ENCODE assay signal across 27 cellular contexts in the genomic region with DNA sequence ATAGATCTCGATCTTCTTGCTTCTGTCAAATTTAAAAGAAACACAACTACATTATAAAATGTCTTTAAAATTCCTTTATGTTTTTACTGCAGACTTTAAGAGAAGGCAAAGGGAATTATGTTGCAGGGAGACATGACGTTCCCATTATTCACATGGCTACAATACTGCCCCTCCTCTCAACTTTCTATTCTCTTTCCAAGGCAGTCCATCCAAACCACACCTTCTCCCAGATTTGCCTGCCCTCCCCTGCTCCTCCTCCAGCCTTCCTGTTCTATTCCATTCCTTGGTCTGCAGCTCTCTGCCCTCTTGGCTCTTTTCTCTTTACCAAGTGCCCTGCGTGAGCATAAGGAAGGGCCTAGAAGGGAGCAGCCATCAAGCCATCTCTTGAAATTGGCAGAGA.
DNase-seq lines count a peak whose midpoint lies in the region; ATAC-seq and TF ChIP-seq lines count a peak whose summit lies in the region.
"Had no signal": no experiment of that assay in that cellular context is flagged by ENCODE, and none has a peak within 500 bp of the region (broad histone marks: within the 10 kb centered on the region; RNA-seq: fewer than 3 reads in every experiment).

No MANE protein-coding gene starts in this region.

- H4K20me1 ChIP-seq in OCI-LY7 (ENCODE audit: insufficient read depth, low read length), result no peaks in the 10 kb centered on the region

- no peak overlapping the region for H3K4me3 Mint-ChIP-seq in activated CD4-positive, alpha-beta T cell treated with anti-CD3 and anti-CD28 coated beads, Interleukin-2, amount 10 ng/mL, durations not matched to agents 24 days and 14 days
- no peak overlapping the region for H3K4me3 Mint-ChIP-seq in activated T-helper 17 cell treated with anti-CD3 and anti-CD28 coated beads, Interleukin-2, amount 50 U/mL, for 72 hours
- H3K4me3 Mint-ChIP-seq in nephron progenitor cell, result no peak overlapping the region
- no peak overlapping the region for H3K4me3 Mint-ChIP-seq in CD8-positive, alpha-beta T cell
- H3K4me3 Mint-ChIP-seq: activated CD4-positive, alpha-beta T cell treated with anti-CD3 and anti-CD28 coated beads, Interleukin-2, amount 10 ng/mL, durations not matched to agents 7 days and 5 days; CD14-positive monocyte; endodermal cell; mesothelial cell of epicardium had no signal

- no peak for DNase-seq in activated CD4-positive, alpha-beta T cell treated with anti-CD3 and anti-CD28 coated beads, Interleukin-2, amount 10 ng/mL, durations not matched to agents 24 days and 14 days
- no peak for DNase-seq in activated CD4-positive, alpha-beta T cell treated with anti-CD3 and anti-CD28 coated beads, Interleukin-2, amount 50 U/mL, for 48 hours
- DNase-seq in nephron progenitor cell, result no peak
- DNase-seq in CD8-positive, alpha-beta T cell, result no peak
- no peak for DNase-seq in activated naive CD4-positive, alpha-beta T cell treated with anti-CD3 and anti-CD28 coated beads, Interleukin-2, amount 50 U/mL, for 72 hours (ENCODE audit: low spot score in 2 of 2)
- DNase-seq in OCI-LY7 (ENCODE audit: low spot score), result no peak
- no peak for DNase-seq in cardiac septum (ENCODE audit: low spot score)
- DNase-seq: 8988T; activated effector memory CD4-positive, alpha-beta T cell treated with anti-CD3 and anti-CD28 coated beads, Interleukin-2, amount 50 U/mL, for 16 hours; activated T-cell treated with anti-CD3 and anti-CD28 coated beads, Interleukin-2, amount 50 U/mL, for 1 hour; cortex of kidney; endodermal cell; head of caudate nucleus; KBM-7; kidney; NCI-H1436; NCI-H2107; SIG-M5; small intestine; upper lobe of right lung had no signal

- H3K36me3 ChIP-seq in CD8-positive, alpha-beta T cell (ENCODE audit: insufficient read depth, low read length), result no peaks in the 10 kb centered on the region
- H3K36me3 ChIP-seq in OCI-LY7 (ENCODE audit: insufficient read depth, low read length), result no peaks in the 10 kb centered on the region
- H3K36me3 ChIP-seq: ascending aorta, suprapubic skin, upper lobe of right lung had no signal

- peaks cover 34% of the 10 kb centered on the region for H3K27me3 Mint-ChIP-seq in activated CD4-positive, alpha-beta T cell treated with anti-CD3 and anti-CD28 coated beads, Interleukin-2, amount 10 ng/mL, durations not matched to agents 24 days and 14 days
- no peaks in the 10 kb centered on the region for H3K27me3 Mint-ChIP-seq in activated T-helper 17 cell treated with anti-CD3 and anti-CD28 coated beads, Interleukin-2, amount 50 U/mL, for 72 hours
- no peaks in the 10 kb centered on the region for H3K27me3 Mint-ChIP-seq in nephron progenitor cell (ENCODE audit: low read depth, poor library complexity)
- H3K27me3 Mint-ChIP-seq in CD8-positive, alpha-beta T cell (ENCODE audit: low read depth), result peaks cover 16% of the 10 kb centered on the region

- CTCF ChIA-PET in CD8-positive, alpha-beta T cell (lab: Charles Lee), result interaction anchor here (1.3 kb wide), 1 partner anchor 20 kb away, joined by 3 read pairs; no protein-coding TSS in a partner anchor
- CTCF ChIA-PET in OCI-LY7 (lab: Charles Lee; ENCODE audit: unreplicated experiment), result no interaction called here

- H3K4me1 Mint-ChIP-seq in activated CD4-positive, alpha-beta T cell treated with anti-CD3 and anti-CD28 coated beads, Interleukin-2, amount 10 ng/mL, durations not matched to agents 24 days and 14 days, result peaks cover 13% of the 10 kb centered on the region
- H3K4me1 Mint-ChIP-seq in activated T-helper 17 cell treated with anti-CD3 and anti-CD28 coated beads, Interleukin-2, amount 50 U/mL, for 72 hours, result peaks cover 12% of the 10 kb centered on the region
- H3K4me1 Mint-ChIP-seq in nephron progenitor cell, result no peaks in the 10 kb centered on the region
- H3K4me1 Mint-ChIP-seq in CD8-positive, alpha-beta T cell (ENCODE audit: low read depth), result peaks cover 14% of the 10 kb centered on the region
- H3K4me1 Mint-ChIP-seq: endodermal cell had no signal

- ATAC-seq in activated T-helper 17 cell treated with anti-CD3 and anti-CD28 coated beads, Interleukin-2, amount 50 U/mL, for 72 hours (replicated peaks), result no peak
- ATAC-seq in CD8-positive, alpha-beta T cell, result no peak
- ATAC-seq in activated naive CD4-positive, alpha-beta T cell treated with anti-CD3 and anti-CD28 coated beads, Interleukin-2, amount 50 U/mL, for 72 hours, result no peak

- no TSS peak for BruUV-seq in OCI-LY7 (replicated peaks; lab: Mats Ljungman, UMichigan)

- H3K36me3 Mint-ChIP-seq in activated CD4-positive, alpha-beta T cell treated with anti-CD3 and anti-CD28 coated beads, Interleukin-2, amount 10 ng/mL, durations not matched to agents 24 days and 14 days (ENCODE audit: low read depth), result no peaks in the 10 kb centered on the region
- H3K36me3 Mint-ChIP-seq in activated T-helper 17 cell treated with anti-CD3 and anti-CD28 coated beads, Interleukin-2, amount 50 U/mL, for 72 hours (ENCODE audit: low read depth), result no peaks in the 10 kb centered on the region
- peaks cover 5% of the 10 kb centered on the region for H3K36me3 Mint-ChIP-seq in nephron progenitor cell (ENCODE audit: low read depth)
- H3K36me3 Mint-ChIP-seq in CD8-positive, alpha-beta T cell, result no peaks in the 10 kb centered on the region
- H3K36me3 Mint-ChIP-seq in activated naive CD4-positive, alpha-beta T cell treated with anti-CD3 and anti-CD28 coated beads, Interleukin-2, amount 50 U/mL, for 72 hours, result no peaks in the 10 kb centered on the region
- H3K36me3 Mint-ChIP-seq: CD14-positive monocyte had no signal

- no peak for TF ChIP-seq CTCF in nephron progenitor cell (IDR thresholded peaks at IDR 0.05)
- no peak for TF ChIP-seq CTCF in CD8-positive, alpha-beta T cell (IDR thresholded peaks at IDR 0.05)
- no peak for TF ChIP-seq CTCF in OCI-LY7 (conservative IDR thresholded peaks at IDR 0.05; ENCODE audit: low read length)

- H3K27me3 ChIP-seq in CD8-positive, alpha-beta T cell (ENCODE audit: insufficient read depth, low read length), result no peaks in the 10 kb centered on the region
- H3K27me3 ChIP-seq: ascending aorta, foreskin keratinocyte, suprapubic skin, upper lobe of right lung had no signal

- H3K9me3 Mint-ChIP-seq in activated CD4-positive, alpha-beta T cell treated with anti-CD3 and anti-CD28 coated beads, Interleukin-2, amount 10 ng/mL, durations not matched to agents 24 days and 14 days, result no peaks in the 10 kb centered on the region
- H3K9me3 Mint-ChIP-seq in activated T-helper 17 cell treated with anti-CD3 and anti-CD28 coated beads, Interleukin-2, amount 50 U/mL, for 72 hours, result no peaks in the 10 kb centered on the region
- H3K9me3 Mint-ChIP-seq in nephron progenitor cell, result peaks cover 13% of the 10 kb centered on the region
- no peaks in the 10 kb centered on the region for H3K9me3 Mint-ChIP-seq in CD8-positive, alpha-beta T cell
- H3K9me3 Mint-ChIP-seq in activated naive CD4-positive, alpha-beta T cell treated with anti-CD3 and anti-CD28 coated beads, Interleukin-2, amount 50 U/mL, for 72 hours, result no peaks in the 10 kb centered on the region
- H3K9me3 Mint-ChIP-seq: activated CD4-positive, alpha-beta T cell treated with anti-CD3 and anti-CD28 coated beads, Interleukin-2, amount 10 ng/mL, durations not matched to agents 7 days and 5 days had no signal

- intact Hi-C loops in activated CD4-positive, alpha-beta T cell treated with anti-CD3 and anti-CD28 coated beads, Interleukin-2, amount 10 ng/mL, durations not matched to agents 24 days and 14 days (cut with micrococcal nuclease), result no loop called here
- intact Hi-C loops in CD8-positive, alpha-beta T cell (cut with DNase I, micrococcal nuclease), result no loop called here
- intact Hi-C loops in OCI-LY7 (cut with micrococcal nuclease; ENCODE audit: unreplicated experiment) (no loop called here), cardiac septum (cut with DNase I) (no loop called here)

- H3K79me2 ChIP-seq in OCI-LY7 (ENCODE audit: insufficient read depth, low read depth, low read length), result no peaks in the 10 kb centered on the region

- H3K4me1 ChIP-seq in CD8-positive, alpha-beta T cell (ENCODE audit: insufficient read depth, low read length), result peaks cover 19% of the 10 kb centered on the region
- H3K4me1 ChIP-seq in OCI-LY7 (ENCODE audit: insufficient read depth, low read length, poor library complexity, severe bottlenecking), result no peaks in the 10 kb centered on the region
- H3K4me1 ChIP-seq: ascending aorta, foreskin keratinocyte had no signal

- no peaks in the 10 kb centered on the region for H3K9me3 ChIP-seq in CD8-positive, alpha-beta T cell (ENCODE audit: low read length)
- H3K9me3 ChIP-seq in OCI-LY7 (ENCODE audit: low read length), result no peaks in the 10 kb centered on the region
- H3K9me3 ChIP-seq: ascending aorta, suprapubic skin, upper lobe of right lung had no signal

- H3K4me3 ChIP-seq in CD8-positive, alpha-beta T cell (ENCODE audit: low read depth, low read length), result no peak overlapping the region
- no peak overlapping the region for H3K4me3 ChIP-seq in OCI-LY7 (ENCODE audit: low read depth, low read length, poor library complexity, severe bottlenecking)
- H3K4me3 ChIP-seq: ascending aorta, suprapubic skin, upper lobe of right lung had no signal

- H3K4me2 ChIP-seq in OCI-LY7 (ENCODE audit: low read length), result no peak overlapping the region

- H3K9me2 ChIP-seq in OCI-LY7 (ENCODE audit: insufficient read depth, low read length), result no peaks in the 10 kb centered on the region

- H2AFZ ChIP-seq in OCI-LY7 (ENCODE audit: low read length), result no peak overlapping the region

- POLR2A ChIA-PET in CD8-positive, alpha-beta T cell (lab: Charles Lee), result interaction anchor here (1.0 to 1.9 kb wide), 3 partner anchors 11 to 61 kb away, joined by 3 to 5 read pairs (median 3); partner anchors contain the start of gene NABP1
- POLR2A ChIA-PET in OCI-LY7 (lab: Charles Lee), result interaction anchor here (0.7 kb wide), 1 partner anchor 238 kb away, joined by 3 read pairs; no protein-coding TSS in a partner anchor

- peak overlapping the region; percentile 82 for H3K27ac Mint-ChIP-seq in activated CD4-positive, alpha-beta T cell treated with anti-CD3 and anti-CD28 coated beads, Interleukin-2, amount 10 ng/mL, durations not matched to agents 24 days and 14 days
- H3K27ac Mint-ChIP-seq in activated T-helper 17 cell treated with anti-CD3 and anti-CD28 coated beads, Interleukin-2, amount 50 U/mL, for 72 hours, result peak overlapping the region; percentile 80
- H3K27ac Mint-ChIP-seq in nephron progenitor cell, result peak overlapping the region; percentile 20
- H3K27ac Mint-ChIP-seq in CD8-positive, alpha-beta T cell, result no peak overlapping the region
- no peak overlapping the region for H3K27ac Mint-ChIP-seq in activated naive CD4-positive, alpha-beta T cell treated with anti-CD3 and anti-CD28 coated beads, Interleukin-2, amount 50 U/mL, for 72 hours
- H3K27ac Mint-ChIP-seq: endodermal cell, mesothelial cell of epicardium had no signal

- H3K27ac ChIP-seq in CD8-positive, alpha-beta T cell (ENCODE audit: low read depth, low read length), result no peak overlapping the region
- no peak overlapping the region for H3K27ac ChIP-seq in OCI-LY7 (ENCODE audit: low read depth, low read length, poor library complexity, severe bottlenecking)
- H3K27ac ChIP-seq: ascending aorta, foreskin keratinocyte, suprapubic skin, upper lobe of right lung had no signal

Comparison
In these comparisons a context has a peak if more than half of its experiments do, and no peak if none do; other contexts are left out.
1. H3K27ac Mint-ChIP-seq: peak in activated CD4-positive, alpha-beta T cell treated with anti-CD3 and anti-CD28 coated beads, Interleukin-2, amount 10 ng/mL, durations not matched to agents 24 days and 14 days (single experiment), activated T-helper 17 cell treated with anti-CD3 and anti-CD28 coated beads, Interleukin-2, amount 50 U/mL, for 72 hours (single experiment) and nephron progenitor cell (single experiment); none in CD8-positive, alpha-beta T cell (single experiment) and activated naive CD4-positive, alpha-beta T cell treated with anti-CD3 and anti-CD28 coated beads, Interleukin-2, amount 50 U/mL, for 72 hours (0 of 2).